Comparison of ENCODE assay signal across 41 cellular contexts in genomic region chr1:12754738-12755137, GRCh38. TPM values are rescaled to one million over a fixed set of nuclear protein-coding genes. Genes with fewer than 3 reads are reported as not detected.
"Had no signal": no experiment of that assay in that cellular context is flagged by ENCODE, and none has a peak within 500 bp of the region (broad histone marks: within the 10 kb centered on the region; RNA-seq: fewer than 3 reads in every experiment).

No MANE protein-coding gene starts in this region.

- H3K27ac ChIP-seq: brain microvascular endothelial cell, KMS-11, Peyer's patch, WERI-Rb-1 had no signal

- ATAC-seq: activated CD8-positive, alpha-beta T cell treated with anti-CD3 and anti-CD28 coated beads for 36 hours; activated T-cell treated with anti-CD3 and anti-CD28 coated beads, Interleukin-2, amount 50 U/mL, for 72 hours; activated T-helper 17 cell treated with anti-CD3 and anti-CD28 coated beads, Interleukin-2, amount 50 U/mL, for 72 hours; PC-3 had no signal

- DNase-seq: activated CD4-positive, alpha-beta T cell treated with anti-CD3 and anti-CD28 coated beads for 1 hour; activated CD4-positive, alpha-beta T cell treated with anti-CD3 and anti-CD28 coated beads, Interleukin-2, amount 10 ng/mL, durations not matched to agents 24 days and 14 days; activated CD4-positive, alpha-beta T cell treated with anti-CD3 and anti-CD28 coated beads, Interleukin-2, amount 50 U/mL, for 4 hours; activated CD4-positive, CD25-positive, alpha-beta regulatory T cell; activated CD8-positive, alpha-beta T cell treated with anti-CD3 and anti-CD28 coated beads for 36 hours; activated effector memory CD4-positive, alpha-beta T cell treated with anti-CD3 and anti-CD28 coated beads, Interleukin-2, amount 50 U/mL, for 16 hours; activated naive CD4-positive, alpha-beta T cell; activated naive CD4-positive, alpha-beta T cell treated with anti-CD3 and anti-CD28 coated beads, Interleukin-2, amount 50 U/mL, for 16 hours; activated naive CD8-positive, alpha-beta T cell treated with anti-CD3 and anti-CD28 coated beads for 36 hours; activated T-cell treated with anti-CD3 and anti-CD28 coated beads, Interleukin-2, amount 50 U/mL, for 1 hour; activated T-cell treated with anti-CD3 and anti-CD28 coated beads, Interleukin-2, amount 50 U/mL, for 72 hours; amniotic stem cell; aorta; brain microvascular endothelial cell; central memory CD4-positive, alpha-beta T cell; MM.1S; NCI-H1092 treated with DMSO at 0.1 percent for 48 hours; NCI-H1417; NCI-H146; NCI-H187; NCI-H2029 treated with DMSO at 0.1 percent for 48 hours; NCI-H2107; NCI-H2171; NCI-H510A; NCI-H526; NCI-H748 treated with DMSO at 0.1 percent for 48 hours; PC-3; Peyer's patch; RPMI8226; SIG-M5; SW 1271; T-helper 1 cell; T-helper 2 cell; T-helper 9 cell; WERI-Rb-1 had no signal

- H3K4me3 ChIP-seq: Peyer's patch had no signal

- H3K27me3 ChIP-seq: brain microvascular endothelial cell, Peyer's patch had no signal

- H3K36me3 ChIP-seq: brain microvascular endothelial cell, Peyer's patch, WERI-Rb-1 had no signal

- H3K4me1 ChIP-seq: Peyer's patch had no signal

- H3K9ac ChIP-seq: KMS-11 had no signal

- H3K4me2 ChIP-seq: KMS-11 had no signal

RNA-seq across cellular contexts. Expression of gene CFAP107, which starts 8.7 kb away (rescaled TPM):
- total RNA-seq: activated CD4-positive, alpha-beta T cell treated with anti-CD3 and anti-CD28 coated beads, Interleukin-2, amount 10 ng/mL, durations not matched to agents 24 days and 14 days; activated CD8-positive, alpha-beta memory T cell treated with anti-CD3 and anti-CD28 coated beads for 36 hours; activated CD8-positive, alpha-beta T cell treated with anti-CD3 and anti-CD28 coated beads for 36 hours; activated naive CD8-positive, alpha-beta T cell treated with anti-CD3 and anti-CD28 coated beads for 36 hours; activated T-cell treated with anti-CD3 and anti-CD28 coated beads, Interleukin-2, amount 50 U/mL, for 72 hours; activated T-helper 17 cell treated with anti-CD3 and anti-CD28 coated beads, Interleukin-2, amount 50 U/mL, for 72 hours; aorta; LHCN-M2; PC-3; Peyer's patch; SK-MEL-5 had no signal
- polyA plus RNA-seq: aorta had no signal

RNA-seq across cellular contexts. Expression of gene PRAMEF12, which starts 18.8 kb away (rescaled TPM):
- total RNA-seq: activated CD4-positive, alpha-beta T cell treated with anti-CD3 and anti-CD28 coated beads, Interleukin-2, amount 10 ng/mL, durations not matched to agents 24 days and 14 days; activated CD8-positive, alpha-beta memory T cell treated with anti-CD3 and anti-CD28 coated beads for 36 hours; activated CD8-positive, alpha-beta T cell treated with anti-CD3 and anti-CD28 coated beads for 36 hours; activated naive CD8-positive, alpha-beta T cell treated with anti-CD3 and anti-CD28 coated beads for 36 hours; activated T-cell treated with anti-CD3 and anti-CD28 coated beads, Interleukin-2, amount 50 U/mL, for 72 hours; activated T-helper 17 cell treated with anti-CD3 and anti-CD28 coated beads, Interleukin-2, amount 50 U/mL, for 72 hours; aorta; cerebellum; LHCN-M2; PC-3; Peyer's patch; SK-MEL-5 had no signal
- polyA plus RNA-seq: aorta had no signal

RNA-seq across cellular contexts. Expression of gene PRAMEF1, which starts 36.5 kb away (rescaled TPM):
- total RNA-seq: activated CD4-positive, alpha-beta T cell treated with anti-CD3 and anti-CD28 coated beads, Interleukin-2, amount 10 ng/mL, durations not matched to agents 24 days and 14 days; activated CD8-positive, alpha-beta memory T cell treated with anti-CD3 and anti-CD28 coated beads for 36 hours; activated CD8-positive, alpha-beta T cell treated with anti-CD3 and anti-CD28 coated beads for 36 hours; activated naive CD8-positive, alpha-beta T cell treated with anti-CD3 and anti-CD28 coated beads for 36 hours; activated T-cell treated with anti-CD3 and anti-CD28 coated beads, Interleukin-2, amount 50 U/mL, for 72 hours; activated T-helper 17 cell treated with anti-CD3 and anti-CD28 coated beads, Interleukin-2, amount 50 U/mL, for 72 hours; aorta; cerebellum; LHCN-M2; PC-3; Peyer's patch; SK-MEL-5 had no signal
- polyA plus RNA-seq: aorta had no signal

RNA-seq across cellular contexts. Expression of gene AADACL3, which starts 38.8 kb away (rescaled TPM):
- total RNA-seq: activated CD4-positive, alpha-beta T cell treated with anti-CD3 and anti-CD28 coated beads, Interleukin-2, amount 10 ng/mL, durations not matched to agents 24 days and 14 days; activated CD8-positive, alpha-beta memory T cell treated with anti-CD3 and anti-CD28 coated beads for 36 hours; activated CD8-positive, alpha-beta T cell treated with anti-CD3 and anti-CD28 coated beads for 36 hours; activated naive CD8-positive, alpha-beta T cell treated with anti-CD3 and anti-CD28 coated beads for 36 hours; activated T-cell treated with anti-CD3 and anti-CD28 coated beads, Interleukin-2, amount 50 U/mL, for 72 hours; activated T-helper 17 cell treated with anti-CD3 and anti-CD28 coated beads, Interleukin-2, amount 50 U/mL, for 72 hours; aorta; cerebellum; LHCN-M2; PC-3; Peyer's patch; SK-MEL-5 had no signal
- polyA plus RNA-seq: aorta had no signal
